22 cellular contexts compared by ENCODE assay signal in genomic region chr20:49693435-49694171, GRCh38. TPM values are rescaled to one million over a fixed set of nuclear protein-coding genes. Genes with fewer than 3 reads are reported as not detected.
DNase-seq lines count a peak whose midpoint lies in the region; ATAC-seq, FAIRE-seq and TF ChIP-seq lines count a peak whose summit lies in the region.
"Had no signal": no experiment of that assay in that cellular context is flagged by ENCODE, and none has a peak within 500 bp of the region (broad histone marks: within the 10 kb centered on the region; RNA-seq: fewer than 3 reads in every experiment).

No MANE protein-coding gene starts in this region.

- POLR2A ChIA-PET in A549 (lab: Yijun Ruan, JAX) (no interaction called here), HEK293T (lab: Yijun Ruan, JAX) (interaction anchor here (1.5 kb wide), 1 partner anchor 14 kb away, joined by 5 read pairs; no protein-coding TSS in a partner anchor)

- TF ChIP-seq POLR2A in A549 (IDR thresholded peaks at IDR 0.05; ENCODE audit: low read length): no peak

- no peak overlapping the region for H3K4me3 Mint-ChIP-seq in nephron
- H3K4me3 Mint-ChIP-seq: activated T-helper 17 cell treated with anti-CD3 and anti-CD28 coated beads, Interleukin-2, amount 50 U/mL, for 72 hours had no signal

- H3K4me1 ChIP-seq in A549: peaks cover 95% of the 10 kb centered on the region
- peaks cover 53 to 80% of the 10 kb centered on the region in 2 donors for H3K4me1 ChIP-seq in duodenal mucosa (ENCODE audit: control insufficient read depth in 1 of 2, insufficient read depth in 2 of 2, low read length in 2 of 2)

- WGBS in A549 (ENCODE audit: missing lambda C conversion rate): 56% methylated on average over 5 of the region's 5 CpGs

- H3K9me3 ChIP-seq in A549 (no peaks in the 10 kb centered on the region), duodenal mucosa (ENCODE audit: control insufficient read depth in 1 of 2, low read length in 2 of 2) (no peaks in the 10 kb centered on the region)
- H3K9me3 ChIP-seq: esophagus muscularis mucosa, lower lobe of right lung, SJSA1, testis had no signal

- no peaks in the 10 kb centered on the region for H3K9me3 Mint-ChIP-seq in nephron
- H3K9me3 Mint-ChIP-seq: activated T-helper 17 cell treated with anti-CD3 and anti-CD28 coated beads, Interleukin-2, amount 50 U/mL, for 72 hours had no signal

- H3K36me3 ChIP-seq in duodenal mucosa (ENCODE audit: control insufficient read depth in 1 of 2, insufficient read depth in 2 of 2, low read length in 2 of 2): no peaks in the 10 kb centered on the region
- H3K36me3 ChIP-seq: esophagus muscularis mucosa, lower lobe of right lung, SJSA1 had no signal

- no peaks in the 10 kb centered on the region for H3K27me3 Mint-ChIP-seq in nephron (ENCODE audit: low read depth)
- H3K27me3 Mint-ChIP-seq: activated T-helper 17 cell treated with anti-CD3 and anti-CD28 coated beads, Interleukin-2, amount 50 U/mL, for 72 hours had no signal

- no peak for TF ChIP-seq RAD21 in A549 (conservative IDR thresholded peaks at IDR 0.05 in 1 of 2, IDR thresholded peaks at IDR 0.05 in 1 of 2)

- peak overlapping the region in 2 of 3 experiments; percentile 30 to 75 for H3K27ac Mint-ChIP-seq in nephron
- H3K27ac Mint-ChIP-seq: activated T-helper 17 cell treated with anti-CD3 and anti-CD28 coated beads, Interleukin-2, amount 50 U/mL, for 72 hours had no signal

- TF ChIP-seq EP300 in A549 (IDR thresholded peaks at IDR 0.05): no peak

- no peak for TF ChIP-seq CTCF in A549 (IDR thresholded peaks at IDR 0.05)
- TF ChIP-seq CTCF in nephron (IDR thresholded peaks at IDR 0.05; ENCODE audit: unreplicated experiment in 3 of 3): no peak

- no peak overlapping the region for H3K4me3 ChIP-seq in A549
- H3K4me3 ChIP-seq in duodenal mucosa (ENCODE audit: low read depth in 1 of 2, low read length in 2 of 2): no peak overlapping the region
- H3K4me3 ChIP-seq: dorsolateral prefrontal cortex, esophagus muscularis mucosa, GM23248, lower lobe of right lung, SJSA1, testis had no signal

- ATAC-seq in A549: peak in 1 of 2 experiments; percentile 9; a peak in 2 of 6 replicates

- H3K27ac ChIP-seq in A549: peak overlapping the region; percentile 98
- peak overlapping the region; percentile 11 for H3K27ac ChIP-seq in duodenal mucosa (ENCODE audit: low read depth, low read length)
- H3K27ac ChIP-seq: esophagus muscularis mucosa, GM23248, lower lobe of right lung, SJSA1, testis had no signal

- no peak for FAIRE-seq in A549 (lab: Jason Lieb, UNC)

- CTCF ChIA-PET in A549 (lab: Yijun Ruan, JAX): interaction anchor here (0.7 to 2.6 kb wide), 14 partner anchors 8 to 152 kb away, joined by 3 to 14 read pairs (median 4); no protein-coding TSS in a partner anchor
- CTCF ChIA-PET in HEK293T (lab: Yijun Ruan, JAX): no interaction called here

- no peaks in the 10 kb centered on the region for H3K27me3 ChIP-seq in duodenal mucosa (ENCODE audit: control insufficient read depth in 1 of 2, insufficient read depth in 2 of 2, low read length in 2 of 2)
- H3K27me3 ChIP-seq: dorsolateral prefrontal cortex, esophagus muscularis mucosa, SJSA1, testis had no signal

- no peak overlapping the region for H3K9ac ChIP-seq in duodenal mucosa (ENCODE audit: low read depth in 1 of 2, low read length in 2 of 2)
- H3K9ac ChIP-seq: GM23248 had no signal

- H3K4me1 Mint-ChIP-seq in nephron: peaks cover 32% of the 10 kb centered on the region

- DNase-seq in A549 (ENCODE audit: low read depth in 1 of 2, low spot score in 1 of 2): no peak
- peak; percentile 95 for DNase-seq in NCI-H526 treated with DMSO at 0.1 percent for 48 hours (lab: John Stamatoyannopoulos, UW)
- DNase-seq in activated CD4-positive, alpha-beta T cell treated with anti-CD3 and anti-CD28 coated beads for 1 hour: no peak
- no peak for DNase-seq in HEK293T (ENCODE audit: extremely low spot score)
- no peak for DNase-seq in HuH-7 (ENCODE audit: low spot score)
- DNase-seq in SIG-M5 treated with dmso at 0.1 percent for 504 hours (lab: John Stamatoyannopoulos, UW; ENCODE audit: unreplicated experiment): no peak
- DNase-seq: C1 segment of cervical spinal cord; caudate nucleus; DMS53; dorsolateral prefrontal cortex; GM23248; lower lobe of right lung; MM.1S; NCI-H1694 treated with DMSO at 0.1 percent for 48 hours; NCI-H446; stimulated activated CD4-positive, alpha-beta T cell treated with anti-CD3 and anti-CD28 coated beads, Interleukin-4, amount 100 ng/mL, for 4 hours; testis had no signal

- H3K4me2 ChIP-seq in A549: peak overlapping the region; percentile 80

- H3K36me3 Mint-ChIP-seq in nephron (ENCODE audit: low read depth): no peaks in the 10 kb centered on the region

TF ChIP-seq in A549, 52 proteins besides CTCF, POLR2A, EP300 and RAD21:
- TF ChIP-seq RCOR1 (IDR thresholded peaks at IDR 0.05; ENCODE audit: low read depth, low read length): no peak
- TF ChIP-seq CBX2 (IDR thresholded peaks at IDR 0.05; ENCODE audit: borderline replicate concordance, low read depth): no peak
- no peak for TF ChIP-seq BCL3 (IDR thresholded peaks at IDR 0.05)
- TF ChIP-seq KDM5A (IDR thresholded peaks at IDR 0.05): no peak
- TF ChIP-seq RARB (CRISPR knock-in tag; IDR thresholded peaks at IDR 0.05): no peak
- no peak for TF ChIP-seq EHMT2 (IDR thresholded peaks at IDR 0.05; ENCODE audit: low read depth)
- TF ChIP-seq POLR2AphosphoS2 (conservative IDR thresholded peaks at IDR 0.05; ENCODE audit: low read length): no peak
- TF ChIP-seq JUNB (IDR thresholded peaks at IDR 0.05): no peak
- TF ChIP-seq E2F6 (IDR thresholded peaks at IDR 0.05; ENCODE audit: borderline replicate concordance, low read depth): no peak
- TF ChIP-seq NFE2L2 (conservative IDR thresholded peaks at IDR 0.05; ENCODE audit: low read length): no peak
- TF ChIP-seq FOSL2 (IDR thresholded peaks at IDR 0.05): no peak
- no peak for TF ChIP-seq FOSL2 (CRISPR knock-in tag; IDR thresholded peaks at IDR 0.05)
- TF ChIP-seq PHF8 (IDR thresholded peaks at IDR 0.05; ENCODE audit: borderline replicate concordance, low read depth): no peak

TF ChIP-seq in HEK293T, 16 proteins besides CTCF, POLR2A, EP300 and RAD21:
- no peak for TF ChIP-seq HDGF (IDR thresholded peaks at IDR 0.05; ENCODE audit: borderline replicate concordance)
- no peak for TF ChIP-seq PKNOX1 (IDR thresholded peaks at IDR 0.05)
- no peak for TF ChIP-seq SUZ12 (IDR thresholded peaks at IDR 0.05)
- TF ChIP-seq FOXM1 (IDR thresholded peaks at IDR 0.05; ENCODE audit: borderline replicate concordance): no peak
- TF ChIP-seq ZNF384 (IDR thresholded peaks at IDR 0.05): no peak
- no peak for TF ChIP-seq ELF4 (IDR thresholded peaks at IDR 0.05)
- no peak for TF ChIP-seq NFRKB (IDR thresholded peaks at IDR 0.05)
- no peak for TF ChIP-seq BHLHE40 (IDR thresholded peaks at IDR 0.05; ENCODE audit: borderline replicate concordance)
- TF ChIP-seq FOXK2 (IDR thresholded peaks at IDR 0.05): no peak
- no peak for TF ChIP-seq FOXA1 (IDR thresholded peaks at IDR 0.05)
- no peak for TF ChIP-seq CTBP1 (IDR thresholded peaks at IDR 0.05; ENCODE audit: borderline replicate concordance)
- no peak for TF ChIP-seq L3MBTL2 (conservative IDR thresholded peaks at IDR 0.05)
- TF ChIP-seq ARNT (IDR thresholded peaks at IDR 0.05): no peak
- TF ChIP-seq TARDBP (IDR thresholded peaks at IDR 0.05): no peak
- no peak for TF ChIP-seq SP1 (IDR thresholded peaks at IDR 0.05)

RNA-seq across cellular contexts. Expression of gene B4GALT5, which starts 20.1 kb away (rescaled TPM):
- polyA plus RNA-seq in A549 (2011; rRNA removed) (82.8 and 88.7 TPM in 2 replicates), A549 (2017; fragmentation: RNase III; extraction: RNeasy Plus Mini Kit Qiagen cat#74134 plus additional on column Dnase treatment) (68.1 to 84.0 TPM (median 81.5 TPM) in 3 replicates)
- 39.0 and 48.5 TPM in 2 replicates for polyA plus RNA-seq in A549 (2012; cell fraction: cytosol; rRNA removed)
- polyA plus RNA-seq in A549 (2012; cell fraction: nucleus; rRNA removed): 23.2 and 34.8 TPM in 2 replicates
- 66.0 and 68.4 TPM in 2 replicates for polyA minus RNA-seq in A549 (2011; rRNA and poly(A)+ RNA removed)
